Comparison of ENCODE assay signal across 8 cellular contexts in the genomic region with DNA sequence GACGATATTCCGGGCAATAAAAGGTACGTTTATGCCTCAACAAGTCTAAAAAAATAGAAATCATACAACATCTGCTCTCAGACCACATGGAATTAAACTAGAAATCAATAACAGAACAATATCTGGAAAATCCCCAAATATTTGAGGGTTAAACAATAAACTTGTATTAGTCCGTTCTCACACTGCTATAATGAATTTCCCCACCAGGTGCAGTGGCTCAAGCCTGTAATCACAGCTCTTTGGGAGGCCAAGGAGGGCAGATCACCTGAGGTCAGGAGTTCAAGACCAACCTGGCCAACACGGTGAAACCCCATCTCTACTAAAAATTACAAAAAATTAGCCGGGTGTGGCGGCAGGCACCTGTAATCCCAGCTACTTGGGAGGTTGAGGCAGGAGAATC. TPM values are rescaled to one million over a fixed set of nuclear protein-coding genes. Genes with fewer than 3 reads are reported as not detected.
A peak's percentile ranks its signal among the peaks of the same experiment; 100 is the strongest.
DNase-seq lines count a peak whose midpoint lies in the region; TF ChIP-seq lines count a peak whose summit lies in the region.
"Not testable (repeated sequence)": the region's sequence is repeated elsewhere in the genome, so short reads cannot be mapped to it uniquely, and the experiment has no call there.

No MANE protein-coding gene starts in this region.

- H3T11ph ChIP-seq in H9 (ENCODE audit: low read length) = not testable (repeated sequence)

- not testable (repeated sequence) for H3K56ac ChIP-seq in H9 (ENCODE audit: insufficient read length, low read depth, low read length)

- not testable (repeated sequence) for H3K4me3 ChIP-seq in CD4-positive, alpha-beta memory T cell (ENCODE audit: low read length in 2 of 2); endodermal cell (ENCODE audit: low read length)

- not testable (repeated sequence) for H2AFZ ChIP-seq in H9 (ENCODE audit: low read length)

- H2BK120ac ChIP-seq in H9 (ENCODE audit: low read depth, low read length, poor library complexity, severe bottlenecking) = not testable (repeated sequence)

- H3K36me3 ChIP-seq in CD4-positive, alpha-beta memory T cell (ENCODE audit: insufficient read depth, low read length); endodermal cell (ENCODE audit: control insufficient read depth, insufficient read depth, low read length): not testable (repeated sequence)

- not testable (repeated sequence) for H3K9me3 Mint-ChIP-seq in CD4-positive, alpha-beta memory T cell; H9; activated CD4-positive, alpha-beta memory T cell treated with anti-CD3 and anti-CD28 coated beads for 36 hours; activated naive CD4-positive, alpha-beta T cell treated with anti-CD3 and anti-CD28 coated beads, Interleukin-2, amount 10 ng/mL, durations not matched to agents 7 days and 5 days; endodermal cell; nephron; type B pancreatic cell

- not testable (repeated sequence) for H4K5ac ChIP-seq in H9 (ENCODE audit: insufficient read length, low read depth, low read length)

- not testable (repeated sequence) for H3K23ac ChIP-seq in H9 (ENCODE audit: insufficient read length, low read depth, low read length)

- CTCF ChIA-PET in CD4-positive, alpha-beta memory T cell (lab: Charles Lee; ENCODE audit: partially characterized antibody) = not testable (repeated sequence)
- CTCF ChIA-PET in activated CD4-positive, alpha-beta memory T cell treated with anti-CD3 and anti-CD28 coated beads for 36 hours (lab: Charles Lee) = interaction anchor here (0.6 to 1.4 kb wide), 5 partner anchors 26 to 716 kb away, joined by 3 to 6 read pairs (median 3); no protein-coding TSS in a partner anchor
- CTCF ChIA-PET in activated naive CD4-positive, alpha-beta T cell treated with anti-CD3 and anti-CD28 coated beads, Interleukin-2, amount 10 ng/mL, durations not matched to agents 7 days and 5 days (lab: Charles Lee) = interaction anchor here (0.8 kb wide), 1 partner anchor 9 kb away, joined by 4 read pairs; no protein-coding TSS in a partner anchor

- not testable (repeated sequence) for H2BK15ac ChIP-seq in H9 (ENCODE audit: low read depth, low read length)

- not testable (repeated sequence) for H3K36me3 Mint-ChIP-seq in CD4-positive, alpha-beta memory T cell; H9 (ENCODE audit: insufficient read depth in 1 of 3, low read depth in 3 of 3); activated CD4-positive, alpha-beta memory T cell treated with anti-CD3 and anti-CD28 coated beads for 36 hours; activated naive CD4-positive, alpha-beta T cell treated with anti-CD3 and anti-CD28 coated beads, Interleukin-2, amount 10 ng/mL, durations not matched to agents 7 days and 5 days; endodermal cell (ENCODE audit: low read depth); nephron (ENCODE audit: low read depth); type B pancreatic cell

- not testable (repeated sequence) for H3K4me2 ChIP-seq in H9 (ENCODE audit: insufficient read depth, insufficient read length, low read length)

- intact Hi-C loops in CD4-positive, alpha-beta memory T cell (cut with micrococcal nuclease); activated CD4-positive, alpha-beta memory T cell treated with anti-CD3 and anti-CD28 coated beads for 36 hours (cut with micrococcal nuclease): not testable (repeated sequence)

- not testable (repeated sequence) for H3K9ac ChIP-seq in H9 (ENCODE audit: extremely low read depth, insufficient read length, low read length); endodermal cell (ENCODE audit: extremely low read depth, low read length, poor library complexity, severe bottlenecking)

- POLR2A ChIA-PET in CD4-positive, alpha-beta memory T cell (lab: Charles Lee; ENCODE audit: partially characterized antibody); activated CD4-positive, alpha-beta memory T cell treated with anti-CD3 and anti-CD28 coated beads for 36 hours (lab: Charles Lee): not testable (repeated sequence)

- H2AK5ac ChIP-seq in H9 (ENCODE audit: insufficient read length, low read length) = not testable (repeated sequence)

- not testable (repeated sequence) for H4K8ac ChIP-seq in H9 (replicated peaks; ENCODE audit: insufficient read length, low read depth, low read length)

- H3K27ac ChIP-seq in CD4-positive, alpha-beta memory T cell (ENCODE audit: low read depth, low read length); H9 (ENCODE audit: insufficient read length, low read depth, low read length); endodermal cell (ENCODE audit: low read depth, low read length): not testable (repeated sequence)

- peak; percentile 42; the same call in 2 of the 3 replicates for TF ChIP-seq CTCF in H9 (conservative IDR thresholded peaks at IDR 0.05)
- peak; percentile 54 for TF ChIP-seq CTCF in endodermal cell (conservative IDR thresholded peaks at IDR 0.05)
- TF ChIP-seq CTCF in nephron (IDR thresholded peaks at IDR 0.05; ENCODE audit: unreplicated experiment in 3 of 3) = not testable (repeated sequence)
- TF ChIP-seq CTCF in type B pancreatic cell (conservative IDR thresholded peaks at IDR 0.05) = peak; percentile 46

- not testable (repeated sequence) for H3K79me2 ChIP-seq in H9 (ENCODE audit: insufficient read depth, low read length)

- peaks cover 11% of the 10 kb centered on the region for H3K23me2 ChIP-seq in H9 (ENCODE audit: insufficient read length, low read depth, low read length, poor library complexity, severe bottlenecking)

- H3K4me1 ChIP-seq in CD4-positive, alpha-beta memory T cell (ENCODE audit: insufficient read depth, low read length); H9 (ENCODE audit: insufficient read depth, low read length); endodermal cell (ENCODE audit: control insufficient read depth, insufficient read depth, low read length): not testable (repeated sequence)

- not testable (repeated sequence) for H4K20me1 ChIP-seq in H9 (ENCODE audit: control insufficient read depth, insufficient read depth, insufficient read length)

- not testable (repeated sequence) for DNase-seq in CD4-positive, alpha-beta memory T cell; H9; activated CD4-positive, alpha-beta memory T cell treated with anti-CD3 and anti-CD28 coated beads for 36 hours; activated naive CD4-positive, alpha-beta T cell treated with anti-CD3 and anti-CD28 coated beads, Interleukin-2, amount 10 ng/mL, durations not matched to agents 7 days and 5 days; endodermal cell; type B pancreatic cell (ENCODE audit: extremely low spot score, unreplicated experiment)
- DNase-seq in NCI-H748 (lab: John Stamatoyannopoulos, UW; ENCODE audit: unreplicated experiment) = peak; percentile 13

- H3K18ac ChIP-seq in H9 (ENCODE audit: insufficient read length, low read depth, low read length) = not testable (repeated sequence)

- not testable (repeated sequence) for H3K27me3 ChIP-seq in CD4-positive, alpha-beta memory T cell (ENCODE audit: insufficient read depth, low read length); H9 (ENCODE audit: insufficient read depth, low read length); endodermal cell (ENCODE audit: control insufficient read depth, insufficient read depth, low read length, poor library complexity, severe bottlenecking)

- not testable (repeated sequence) for H2BK12ac ChIP-seq in H9 (ENCODE audit: insufficient read length, low read depth, low read length)

- not testable (repeated sequence) for H3K9me3 ChIP-seq in CD4-positive, alpha-beta memory T cell (ENCODE audit: control insufficient read depth in 1 of 2, low read length in 2 of 2); H9 (ENCODE audit: control insufficient read depth, low read depth, low read length); endodermal cell (ENCODE audit: control insufficient read depth, low read length)

- H3K4me3 Mint-ChIP-seq in CD4-positive, alpha-beta memory T cell = peak overlapping the region in 4 of 8 donors; percentile 2 to 45 (median 28)
- H3K4me3 Mint-ChIP-seq in H9; activated CD4-positive, alpha-beta memory T cell treated with anti-CD3 and anti-CD28 coated beads for 36 hours; activated naive CD4-positive, alpha-beta T cell treated with anti-CD3 and anti-CD28 coated beads, Interleukin-2, amount 10 ng/mL, durations not matched to agents 7 days and 5 days; endodermal cell: not testable (repeated sequence)
- peak overlapping the region in 2 of 3 experiments; percentile 14 to 59 for H3K4me3 Mint-ChIP-seq in nephron
- peak overlapping the region; percentile 1 for H3K4me3 Mint-ChIP-seq in type B pancreatic cell

- not testable (repeated sequence) for H2BK5ac ChIP-seq in H9 (ENCODE audit: insufficient read length, low read length)

- H3K14ac ChIP-seq in H9 (ENCODE audit: insufficient read depth, low read length) = not testable (repeated sequence)

- not testable (repeated sequence) for H3K79me1 ChIP-seq in H9 (ENCODE audit: insufficient read depth, low read depth, low read length, poor library complexity, severe bottlenecking)

- not testable (repeated sequence) for H2BK20ac ChIP-seq in H9 (ENCODE audit: low read depth, low read length, poor library complexity, severe bottlenecking)

- peaks cover 17 to 33% (median 27%) of the 10 kb centered on the region in 4 donors for H3K4me1 Mint-ChIP-seq in CD4-positive, alpha-beta memory T cell
- H3K4me1 Mint-ChIP-seq in H9 (peaks cover 23 to 35% of the 10 kb centered on the region in 2 experiments), endodermal cell (peaks cover 22% of the 10 kb centered on the region), nephron (peaks cover 15% of the 10 kb centered on the region)
- H3K4me1 Mint-ChIP-seq in activated CD4-positive, alpha-beta memory T cell treated with anti-CD3 and anti-CD28 coated beads for 36 hours (ENCODE audit: low read depth) = peaks cover 26% of the 10 kb centered on the region
- peaks cover 30% of the 10 kb centered on the region for H3K4me1 Mint-ChIP-seq in activated naive CD4-positive, alpha-beta T cell treated with anti-CD3 and anti-CD28 coated beads, Interleukin-2, amount 10 ng/mL, durations not matched to agents 7 days and 5 days
- H3K4me1 Mint-ChIP-seq in type B pancreatic cell (ENCODE audit: unreplicated experiment) = not testable (repeated sequence)

- no CpG with 5 or more reads among the region's 7 CpGs for WGBS in H9 (ENCODE audit: extremely low coverage, insufficient read length, low lambda C conversion rate)
- WGBS in endodermal cell (ENCODE audit: insufficient coverage in 1 of 2, insufficient read length in 1 of 2), 2 experiments = 76 to 87% methylated on average over 4 to 7 of the region's 7 CpGs

- H3K27me3 Mint-ChIP-seq in CD4-positive, alpha-beta memory T cell; H9 (ENCODE audit: low read depth); activated CD4-positive, alpha-beta memory T cell treated with anti-CD3 and anti-CD28 coated beads for 36 hours; endodermal cell (ENCODE audit: insufficient read depth): not testable (repeated sequence)
- peaks cover 21% of the 10 kb centered on the region for H3K27me3 Mint-ChIP-seq in activated naive CD4-positive, alpha-beta T cell treated with anti-CD3 and anti-CD28 coated beads, Interleukin-2, amount 10 ng/mL, durations not matched to agents 7 days and 5 days
- H3K27me3 Mint-ChIP-seq in nephron (ENCODE audit: low read depth) (peaks cover 12% of the 10 kb centered on the region), type B pancreatic cell (peaks cover 16% of the 10 kb centered on the region)

- peak overlapping the region in 4 of 7 donors; percentile 7 to 84 (median 30) for H3K27ac Mint-ChIP-seq in CD4-positive, alpha-beta memory T cell
- H3K27ac Mint-ChIP-seq in H9 (peak overlapping the region in 1 of 3 experiments; percentile 46; a peak in 1 of 7 replicates), nephron (peak overlapping the region in 1 of 3 experiments; percentile 29)
- peak overlapping the region; percentile 2 for H3K27ac Mint-ChIP-seq in activated CD4-positive, alpha-beta memory T cell treated with anti-CD3 and anti-CD28 coated beads for 36 hours
- peak overlapping the region; percentile 47 for H3K27ac Mint-ChIP-seq in activated naive CD4-positive, alpha-beta T cell treated with anti-CD3 and anti-CD28 coated beads, Interleukin-2, amount 10 ng/mL, durations not matched to agents 7 days and 5 days
- H3K27ac Mint-ChIP-seq in endodermal cell, type B pancreatic cell: not testable (repeated sequence)

- not testable (repeated sequence) for H4K91ac ChIP-seq in H9 (ENCODE audit: insufficient read length, low read depth, low read length)

- H3K4ac ChIP-seq in H9 (ENCODE audit: low read depth, low read length) = not testable (repeated sequence)

RNA-seq across cellular contexts. Expression of gene PDIA4, which starts 49.2 kb away (rescaled TPM):
- 10 to 100 TPM; 82.8 to 87.1 TPM for total RNA-seq in CD4-positive, alpha-beta memory T cell
- polyA plus RNA-seq in CD4-positive, alpha-beta memory T cell = 100 to 1,000 TPM; 102 to 125 TPM
- total RNA-seq in H9 (2021) (217 and 230 TPM in 2 replicates), endodermal cell (100 to 1,000 TPM; 369 to 402 TPM), type B pancreatic cell (ENCODE audit: low replicate concordance) (198 and 209 TPM in 2 replicates)
- total RNA-seq in activated CD4-positive, alpha-beta memory T cell treated with anti-CD3 and anti-CD28 coated beads for 36 hours = 100 to 1,000 TPM; 108 to 112 TPM
- 188 TPM for polyA plus RNA-seq in endodermal cell (2013, experiment 1 of 2)
- 200 TPM for polyA plus RNA-seq in endodermal cell (2013, experiment 2 of 2)
